Comparison of ENCODE assay signal across 1 cellular context in genomic region chr20:1118336-1119127, GRCh38.
TF ChIP-seq lines count a peak whose summit lies in the region.

PSMF1 (plus strand) TSS chr20:1118602; CDS start chr20:1118774, 172 bp downstream.

TF ChIP-seq in K562, 482 proteins besides CTCF, POLR2A, EP300 and RAD21 (continued from another document and continues in another):
- TF ChIP-seq REST (CRISPR knock-in tag; IDR thresholded peaks at IDR 0.05; ENCODE audit: low read depth) (no peak), ZNF584 (CRISPR knock-in tag; IDR thresholded peaks at IDR 0.05; ENCODE audit: low read depth) (no peak), EP400 (IDR thresholded peaks at IDR 0.05) (peak; percentile 91), MCM3 (IDR thresholded peaks at IDR 0.05) (no peak), NEUROD1 (IDR thresholded peaks at IDR 0.05; ENCODE audit: borderline replicate concordance, low read depth, low read length, partially characterized antibody) (peak; percentile 85), RREB1 (CRISPR knock-in tag; IDR thresholded peaks at IDR 0.05) (no peak; the same call in 1 of the 2 replicates), SOX6 (IDR thresholded peaks at IDR 0.05) (peak; percentile 69; the same call in 1 of the 2 replicates), ZNF57 (CRISPR knock-in tag; IDR thresholded peaks at IDR 0.05) (no peak), ZNF398 (CRISPR knock-in tag; IDR thresholded peaks at IDR 0.05) (no peak), FOXJ2 (tag; IDR thresholded peaks at IDR 0.05) (peak; percentile 69; the same call in 1 of the 2 replicates), BRD4 (IDR thresholded peaks at IDR 0.05) (no peak), ZBTB7A (IDR thresholded peaks at IDR 0.05; ENCODE audit: borderline replicate concordance, control insufficient read depth, low read depth, low read length) (peak; percentile 67; the same call in 1 of the 2 replicates), MTA2 (IDR thresholded peaks at IDR 0.05; ENCODE audit: low read depth) (no peak), RBM39 (optimal IDR thresholded peaks at IDR 0.05; ENCODE audit: low read depth, low read length) (no peak), MNT (conservative IDR thresholded peaks at IDR 0.05) (peak; percentile 71 to 87; a peak in 3 of 4 replicates), ZNF551 (CRISPR knock-in tag; IDR thresholded peaks at IDR 0.05) (no peak), ZNF707 (CRISPR knock-in tag; conservative IDR thresholded peaks at IDR 0.05) (no peak), ZBTB43 (CRISPR knock-in tag; IDR thresholded peaks at IDR 0.05) (no peak), ZNF184 (CRISPR knock-in tag; IDR thresholded peaks at IDR 0.05) (no peak), ARID3A (IDR thresholded peaks at IDR 0.05; ENCODE audit: borderline replicate concordance, low read depth, low read length) (no peak), RBM25 (IDR thresholded peaks at IDR 0.05; ENCODE audit: low read depth, low read length, severe bottlenecking) (peak; percentile 6), ZNF277 (CRISPR knock-in tag; IDR thresholded peaks at IDR 0.05; ENCODE audit: borderline replicate concordance) (no peak), ZSCAN29 (IDR thresholded peaks at IDR 0.05) (no peak), ZNF24 (IDR thresholded peaks at IDR 0.05) (peak; percentile 67), TAF7 (tag; IDR thresholded peaks at IDR 0.05) (peak; percentile 74), CREM (IDR thresholded peaks at IDR 0.05; ENCODE audit: low read depth) (peak; percentile 90), GMEB1 (CRISPR knock-in tag; IDR thresholded peaks at IDR 0.05) (peak; percentile 56), PTBP1 (IDR thresholded peaks at IDR 0.05; ENCODE audit: low read depth, low read length) (no peak), E2F3 (CRISPR knock-in tag; IDR thresholded peaks at IDR 0.05) (no peak), BRD9 (IDR thresholded peaks at IDR 0.05; ENCODE audit: low read depth, partially characterized antibody) (no peak), ATF7 (IDR thresholded peaks at IDR 0.05) (peak; percentile 81), MAX (CRISPR knock-in tag; IDR thresholded peaks at IDR 0.05) (peak; percentile 78), GABPA (tag; conservative IDR thresholded peaks at IDR 0.05; ENCODE audit: low read depth) (peak; percentile 99)
